19 cellular contexts compared by ENCODE assay signal in genomic region chr14:39766397-39767000, GRCh38.
"Had no signal": no experiment of that assay in that cellular context is flagged by ENCODE, and none has a peak within 500 bp of the region (broad histone marks: within the 10 kb centered on the region; RNA-seq: fewer than 3 reads in every experiment).

No MANE protein-coding gene starts in this region.

- H3K27me3 ChIP-seq: brain microvascular endothelial cell, colonic mucosa, foreskin keratinocyte, thyroid gland had no signal

- H3K4me3 Mint-ChIP-seq: activated T-cell treated with anti-CD3 and anti-CD28 coated beads, Interleukin-2, amount 50 U/mL, for 72 hours; central memory CD8-positive, alpha-beta T cell; stimulated activated naive B cell treated with anti-CD40 and anti-IgM and Interleukin-4, amounts not matched to agents 10 μg/mL and 1 μg/mL and 100 μg/mL, for 72 hours had no signal

- H3K27me3 Mint-ChIP-seq: central memory CD8-positive, alpha-beta T cell; stimulated activated naive B cell treated with anti-CD40 and anti-IgM and Interleukin-4, amounts not matched to agents 10 μg/mL and 1 μg/mL and 100 μg/mL, for 72 hours had no signal

- DNase-seq: activated CD4-positive, alpha-beta T cell treated with anti-CD3 and anti-CD28 coated beads, Interleukin-2, amount 50 U/mL, for 4 hours; activated effector memory CD4-positive, alpha-beta T cell treated with anti-CD3 and anti-CD28 coated beads, Interleukin-2, amount 50 U/mL, for 16 hours; activated naive CD4-positive, alpha-beta T cell treated with anti-CD3 and anti-CD28 coated beads, Interleukin-2, amount 50 U/mL, for 16 hours; activated T-cell treated with anti-CD3 and anti-CD28 coated beads, Interleukin-2, amount 50 U/mL, for 72 hours; aorta; brain microvascular endothelial cell; colonic mucosa; foreskin keratinocyte; hippocampal formation; kidney glomerular epithelial cell; left ventricle myocardium inferior; mammary epithelial cell; occipital lobe; posterior cingulate gyrus; retina; stimulated activated naive B cell treated with anti-CD40 and anti-IgM and Interleukin-4, amounts not matched to agents 10 μg/mL and 1 μg/mL and 100 μg/mL, for 72 hours; thyroid gland; WERI-Rb-1 had no signal

- H3K36me3 ChIP-seq: brain microvascular endothelial cell, colonic mucosa, left ventricle myocardium inferior, thyroid gland, WERI-Rb-1 had no signal

- ATAC-seq: activated T-cell treated with anti-CD3 and anti-CD28 coated beads, Interleukin-2, amount 50 U/mL, for 72 hours; foreskin keratinocyte; stimulated activated naive B cell treated with anti-CD40 and anti-IgM and Interleukin-4, amounts not matched to agents 10 μg/mL and 1 μg/mL and 100 μg/mL, for 72 hours had no signal

- H3K27ac Mint-ChIP-seq: activated T-cell treated with anti-CD3 and anti-CD28 coated beads, Interleukin-2, amount 50 U/mL, for 72 hours; stimulated activated naive B cell treated with anti-CD40 and anti-IgM and Interleukin-4, amounts not matched to agents 10 μg/mL and 1 μg/mL and 100 μg/mL, for 72 hours had no signal

- H3K4me1 ChIP-seq: colonic mucosa, foreskin keratinocyte, left ventricle myocardium inferior had no signal

- H3K36me3 Mint-ChIP-seq: stimulated activated naive B cell treated with anti-CD40 and anti-IgM and Interleukin-4, amounts not matched to agents 10 μg/mL and 1 μg/mL and 100 μg/mL, for 72 hours had no signal

- H3K9me3 ChIP-seq: colonic mucosa, left ventricle myocardium inferior, thyroid gland had no signal

- H3K4me3 ChIP-seq: colonic mucosa, left ventricle myocardium inferior, thyroid gland had no signal

- H3K27ac ChIP-seq: brain microvascular endothelial cell, colonic mucosa, foreskin keratinocyte, left ventricle myocardium inferior, thyroid gland, WERI-Rb-1 had no signal
